9 cellular contexts compared by ENCODE assay signal in genomic region chr13:106570354-106570822, GRCh38. TPM values are rescaled to one million over a fixed set of nuclear protein-coding genes. Genes with fewer than 3 reads are reported as not detected.
A peak's percentile ranks its signal among the peaks of the same experiment; 100 is the strongest.
DNase-seq lines count a peak whose midpoint lies in the region; ATAC-seq and TF ChIP-seq lines count a peak whose summit lies in the region.
"Had no signal": no experiment of that assay in that cellular context is flagged by ENCODE, and none has a peak within 500 bp of the region (broad histone marks: within the 10 kb centered on the region; RNA-seq: fewer than 3 reads in every experiment).

No MANE protein-coding gene starts in this region.

- peak overlapping the region; percentile 44 for H3K4me3 Mint-ChIP-seq in activated T-cell treated with anti-CD3 and anti-CD28 coated beads, Interleukin-2, amount 50 U/mL, for 24 hours

- WGBS in sigmoid colon, 2 donors: 38 to 48% methylated on average over 13 of the region's 13 CpGs

- H3K36me3 ChIP-seq in sigmoid colon: no peaks in the 10 kb centered on the region
- H3K36me3 ChIP-seq in SJCRH30: no peaks in the 10 kb centered on the region

- peak; percentile 43 for ATAC-seq in GM21723 (IDR thresholded peaks at IDR 0.05; ENCODE audit: unreplicated experiment)
- ATAC-seq: stimulated activated naive CD8-positive, alpha-beta T cell treated with anti-CD3 and anti-CD28 coated beads, Interleukin-15, amount 100 ng/mL, for 72 hours had no signal

- H3K9me3 Mint-ChIP-seq in activated T-cell treated with anti-CD3 and anti-CD28 coated beads, Interleukin-2, amount 50 U/mL, for 24 hours: peaks cover 3% of the 10 kb centered on the region

- peaks cover 0 to 21% (median 13%) of the 10 kb centered on the region in 4 donors for H3K4me1 ChIP-seq in sigmoid colon
- H3K4me1 ChIP-seq in SJCRH30: peaks cover 10% of the 10 kb centered on the region

- H3K27ac ChIP-seq in sigmoid colon (peak overlapping the region in 1 of 4 donors; percentile 27), SJCRH30 (no peak overlapping the region)

- TF ChIP-seq EP300 in sigmoid colon (IDR thresholded peaks at IDR 0.05): no peak

- no peaks in the 10 kb centered on the region for H3K27me3 Mint-ChIP-seq in activated T-cell treated with anti-CD3 and anti-CD28 coated beads, Interleukin-2, amount 50 U/mL, for 24 hours
- H3K27me3 Mint-ChIP-seq: stimulated activated naive CD8-positive, alpha-beta T cell treated with anti-CD3 and anti-CD28 coated beads, Interleukin-15, amount 100 ng/mL, for 72 hours had no signal

- intact Hi-C loops in sigmoid colon (cut with DNase I): no loop called here

- peaks cover 34% of the 10 kb centered on the region for H3K4me1 Mint-ChIP-seq in activated T-cell treated with anti-CD3 and anti-CD28 coated beads, Interleukin-2, amount 50 U/mL, for 24 hours (ENCODE audit: low read depth)

- H3K4me3 ChIP-seq in sigmoid colon (no peak overlapping the region), SJCRH30 (no peak overlapping the region)

- no peak for TF ChIP-seq POLR2A in sigmoid colon (IDR thresholded peaks at IDR 0.05)

- H3K36me3 Mint-ChIP-seq in activated T-cell treated with anti-CD3 and anti-CD28 coated beads, Interleukin-2, amount 50 U/mL, for 24 hours (ENCODE audit: low read depth): peaks cover 26% of the 10 kb centered on the region

- peak overlapping the region; percentile 68 for H3K27ac Mint-ChIP-seq in activated T-cell treated with anti-CD3 and anti-CD28 coated beads, Interleukin-2, amount 50 U/mL, for 24 hours
- H3K27ac Mint-ChIP-seq: stimulated activated naive CD8-positive, alpha-beta T cell treated with anti-CD3 and anti-CD28 coated beads, Interleukin-15, amount 100 ng/mL, for 72 hours had no signal

- H3K9me3 ChIP-seq in sigmoid colon: no peaks in the 10 kb centered on the region
- 0 out of 2 replicates have a peak, but pooled peaks cover 4% of the 10 kb centered on the region for H3K9me3 ChIP-seq in SJCRH30 (replicated peaks)

- H3K27me3 ChIP-seq in sigmoid colon (no peaks in the 10 kb centered on the region), SJCRH30 (no peaks in the 10 kb centered on the region)

- no peak for TF ChIP-seq CTCF in sigmoid colon (IDR thresholded peaks at IDR 0.05)

- DNase-seq in NCI-H748 (lab: John Stamatoyannopoulos, UW; ENCODE audit: unreplicated experiment) (peak; percentile 86), germinal center (ENCODE audit: low spot score) (peak; percentile 22), sigmoid colon (peak; percentile 67), SJCRH30 (no peak), NCI-H510A treated with DMSO at 0.1 percent for 48 hours (lab: John Stamatoyannopoulos, UW) (no peak), NCI-H1694 (lab: John Stamatoyannopoulos, UW) (no peak)
- peak; percentile 74 for DNase-seq in activated T-cell treated with anti-CD3 and anti-CD28 coated beads, Interleukin-2, amount 50 U/mL, for 24 hours

RNA-seq across cellular contexts. Expression of gene ARGLU1, which starts 2.5 kb away (rescaled TPM):
- 100 to 1,000 TPM in 2 of 4 donors, 10 to 100 TPM in 2; 88.1 to 196 (median 98.6) TPM for total RNA-seq in sigmoid colon
- polyA plus RNA-seq in sigmoid colon: 10 to 100 TPM in 2 of 3 donors, 1 to 10 TPM in 1; 7.8 to 87.9 (median 59.2) TPM
- 66.9 and 100 TPM in 2 replicates for total RNA-seq in SJCRH30 (2014; rRNA removed; shearing (Covaris generic))

RNA-seq across cellular contexts. Expression of gene EFNB2, which starts 34.9 kb away (rescaled TPM):
- total RNA-seq in sigmoid colon: 10 to 100 TPM in 3 of 4 donors, 1 to 10 TPM in 1; 7.2 to 15.0 (median 11.6) TPM
- 10 to 100 TPM in 2 of 3 donors, 1 to 10 TPM in 1; 9.6 to 36.1 (median 13.4) TPM for polyA plus RNA-seq in sigmoid colon
- total RNA-seq in SJCRH30 (2014; rRNA removed; shearing (Covaris generic)): 18.0 and 19.0 TPM in 2 replicates

Comparison
In these comparisons a context has a peak if more than half of its experiments do, and no peak if none do; other contexts are left out.
1. DNase-seq: peak in NCI-H748 (single experiment), activated T-cell treated with anti-CD3 and anti-CD28 coated beads, Interleukin-2, amount 50 U/mL, for 24 hours (single experiment), germinal center (single experiment) and sigmoid colon (single experiment); none in SJCRH30 (0 of 2), NCI-H510A treated with DMSO at 0.1 percent for 48 hours (single experiment) and NCI-H1694 (single experiment).